In genomic region chr10:124560377-124560776, GRCh38 we compare ENCODE assay signal across 9 cellular contexts.
DNase-seq lines count a peak whose midpoint lies in the region; ATAC-seq and TF ChIP-seq lines count a peak whose summit lies in the region.
"Had no signal": no experiment of that assay in that cellular context is flagged by ENCODE, and none has a peak within 500 bp of the region (broad histone marks: within the 10 kb centered on the region; RNA-seq: fewer than 3 reads in every experiment).

No MANE protein-coding gene starts in this region.

- H3K36me3 ChIP-seq in brain microvascular endothelial cell (replicated peaks): no peaks in the 10 kb centered on the region
- H3K36me3 ChIP-seq in sigmoid colon: no peaks in the 10 kb centered on the region
- no peaks in the 10 kb centered on the region for H3K36me3 ChIP-seq in PC-3 (ENCODE audit: low read depth, low read length)

- POLR2A ChIA-PET in PC-3 (lab: Charles Lee; ENCODE audit: unreplicated experiment): no interaction called here

- no peak overlapping the region for H2AFZ ChIP-seq in PC-3 (ENCODE audit: low read length)

- intact Hi-C loops in sigmoid colon (cut with DNase I): no loop called here
- intact Hi-C loops in PC-3 (cut with micrococcal nuclease): no loop called here

- CTCF ChIA-PET in PC-3 (lab: Charles Lee): no interaction called here

- no peak overlapping the region for H3K4me2 ChIP-seq in PC-3 (ENCODE audit: low read length)

- no peak for TF ChIP-seq POLR2A in sigmoid colon (IDR thresholded peaks at IDR 0.05)

- 57 to 81% methylated on average over 14 of the region's 14 CpGs for WGBS in sigmoid colon, 2 donors

- TF ChIP-seq EP300 in sigmoid colon (IDR thresholded peaks at IDR 0.05): peak; percentile 71 to 97 (median 90)

- no peak overlapping the region for H3K27ac ChIP-seq in brain microvascular endothelial cell
- H3K27ac ChIP-seq in sigmoid colon: peak overlapping the region; percentile 76 to 87 (median 84)
- no peak overlapping the region for H3K27ac ChIP-seq in PC-3 (ENCODE audit: low read length)
- H3K27ac ChIP-seq: HL-60 had no signal

- no peaks in the 10 kb centered on the region for H4K20me1 ChIP-seq in PC-3 (ENCODE audit: low read length)

- H3K79me2 ChIP-seq in PC-3 (ENCODE audit: low read length): no peaks in the 10 kb centered on the region

- H3K4me1 ChIP-seq in sigmoid colon: peaks cover 0 to 36% (median 29%) of the 10 kb centered on the region in 4 donors
- no peaks in the 10 kb centered on the region for H3K4me1 ChIP-seq in PC-3 (ENCODE audit: insufficient read depth, low read length)

- in situ Hi-C loops in brain microvascular endothelial cell (cut with HindIII; ENCODE audit: low pct_ligation_motif_present, low sequenced_read_pairs): no loop called here

- no peak overlapping the region for H3K9ac ChIP-seq in PC-3 (ENCODE audit: low read length)

- H3K4me3 ChIP-seq in brain microvascular endothelial cell (ENCODE audit: low read depth, low read length): no peak overlapping the region
- H3K4me3 ChIP-seq in sigmoid colon: no peak overlapping the region
- no peak overlapping the region for H3K4me3 ChIP-seq in PC-3 (ENCODE audit: low read length)

- no TSS peak for BruUV-seq in PC-3 (replicated peaks; lab: Mats Ljungman, UMichigan)

- DNase-seq in ELR (ENCODE audit: low read depth) (peak; percentile 8), brain microvascular endothelial cell (peak; percentile 71), hepatic stellate cell (ENCODE audit: low spot score) (peak; percentile 92), sigmoid colon (peak; percentile 91), PC-3 (no peak), SIG-M5 (lab: John Stamatoyannopoulos, UW) (no peak)

- no peaks in the 10 kb centered on the region for H3K9me2 ChIP-seq in PC-3 (replicated peaks; ENCODE audit: low read length)

- H3K27me3 ChIP-seq in brain microvascular endothelial cell (replicated peaks): no peaks in the 10 kb centered on the region
- H3K27me3 ChIP-seq in sigmoid colon: no peaks in the 10 kb centered on the region
- no peaks in the 10 kb centered on the region for H3K27me3 ChIP-seq in PC-3 (ENCODE audit: low read length)

- no peak for ATAC-seq in PC-3
- no peak for ATAC-seq in GM19324 (IDR thresholded peaks at IDR 0.05; ENCODE audit: low FRiP score, unreplicated experiment)
- ATAC-seq in GM19351 (IDR thresholded peaks at IDR 0.05; ENCODE audit: unreplicated experiment): no peak

- H3K9me3 ChIP-seq in sigmoid colon: no peaks in the 10 kb centered on the region
- H3K9me3 ChIP-seq in PC-3 (ENCODE audit: low read length): no peaks in the 10 kb centered on the region

- TF ChIP-seq CTCF in brain microvascular endothelial cell (IDR thresholded peaks at IDR 0.05; ENCODE audit: low read depth, low read length, missing control alignments) (peak; percentile 10), sigmoid colon (IDR thresholded peaks at IDR 0.05) (no peak), PC-3 (conservative IDR thresholded peaks at IDR 0.05; ENCODE audit: low read depth, low read length) (no peak)

- H3F3A ChIP-seq in PC-3 (ENCODE audit: low read length, unreplicated experiment): no peaks in the 10 kb centered on the region

Comparison
In these comparisons a context has a peak if more than half of its experiments do, and no peak if none do; other contexts are left out.
1. DNase-seq: peak in ELR (single experiment), brain microvascular endothelial cell (single experiment), hepatic stellate cell (single experiment) and sigmoid colon (single experiment); none in PC-3 (single experiment) and SIG-M5 (single experiment).
2. H3K27ac ChIP-seq: peak in sigmoid colon (4 of 4); none in brain microvascular endothelial cell (single experiment) and PC-3 (single experiment).